Comparison of ENCODE assay signal across 12 cellular contexts in the genomic region with DNA sequence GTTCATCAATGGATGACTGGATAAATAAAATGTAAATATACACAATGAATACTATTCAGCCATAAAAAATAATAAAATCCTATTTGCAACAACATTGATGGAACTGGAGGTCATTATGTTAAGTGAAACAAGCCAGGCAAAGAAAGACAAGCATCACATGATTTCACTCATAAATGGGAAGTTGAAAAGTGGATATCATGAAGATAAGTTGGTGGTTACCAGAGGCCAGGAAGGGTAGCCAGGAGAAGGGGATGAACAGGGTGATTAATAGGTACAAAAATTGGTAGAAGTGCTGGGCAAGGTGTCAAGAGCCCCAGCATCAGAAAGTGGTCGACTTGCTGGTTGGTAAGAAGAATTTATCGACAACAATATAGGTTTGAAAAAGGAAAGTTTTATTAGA. TPM values are rescaled to one million over a fixed set of nuclear protein-coding genes. Genes with fewer than 3 reads are reported as not detected.
A peak's percentile ranks its signal among the peaks of the same experiment; 100 is the strongest.
DNase-seq lines count a peak whose midpoint lies in the region; ATAC-seq, FAIRE-seq and TF ChIP-seq lines count a peak whose summit lies in the region.
"Had no signal": no experiment of that assay in that cellular context is flagged by ENCODE, and none has a peak within 500 bp of the region (broad histone marks: within the 10 kb centered on the region; RNA-seq: fewer than 3 reads in every experiment).

No MANE protein-coding gene starts in this region.

- H3K4me1 Mint-ChIP-seq in activated B cell treated with CpG ODN at 0.5 μM for 24 hours = peaks cover 51% of the 10 kb centered on the region

- intact Hi-C loops in heart right ventricle (cut with DNase I) = no loop called here
- intact Hi-C loops in Right ventricle myocardium superior (cut with DNase I) = no loop called here
- intact Hi-C loops in activated B cell treated with CpG ODN at 0.5 μM for 24 hours (cut with micrococcal nuclease) = loop anchor here (5.0 kb wide), 2 partner anchors 178 to 1568 kb away; a partner anchor contains a TSS

- H3K36me3 ChIP-seq in heart right ventricle = peaks cover 0 to 25% (median 10%) of the 10 kb centered on the region in 9 donors
- peaks cover 5 to 16% of the 10 kb centered on the region in 2 experiments for H3K36me3 ChIP-seq in keratinocyte (ENCODE audit: control insufficient read depth in 2 of 2, extremely low read depth in 1 of 2, insufficient read depth in 2 of 2, low read length in 2 of 2)
- peaks cover 7 to 25% (median 18%) of the 10 kb centered on the region in 4 donors for H3K36me3 ChIP-seq in upper lobe of left lung

- no peaks in the 10 kb centered on the region for H4K20me1 ChIP-seq in keratinocyte (ENCODE audit: control insufficient read depth, extremely low read depth, insufficient read depth, low read length)

- no peaks in the 10 kb centered on the region for H3K9me3 ChIP-seq in heart right ventricle
- H3K9me3 ChIP-seq in keratinocyte (ENCODE audit: control insufficient read depth, low read depth, low read length) = no peaks in the 10 kb centered on the region
- H3K9me3 ChIP-seq in upper lobe of left lung = no peaks in the 10 kb centered on the region

- 91 to 95% methylated on average over 2 of the region's 2 CpGs for WGBS in heart right ventricle, 2 donors
- WGBS in upper lobe of left lung, 2 donors = 79 to 88% methylated on average over 2 of the region's 2 CpGs

- no peaks in the 10 kb centered on the region for H3K9me3 Mint-ChIP-seq in activated B cell treated with CpG ODN at 0.5 μM for 24 hours

- peak overlapping the region; percentile 89 for H3K4me2 ChIP-seq in keratinocyte (ENCODE audit: control insufficient read depth, extremely low read depth, insufficient read depth, low read depth, low read length)

- H3K27me3 ChIP-seq in heart right ventricle (no peaks in the 10 kb centered on the region), keratinocyte (ENCODE audit: control insufficient read depth, extremely low read depth, insufficient read depth, low read length) (no peaks in the 10 kb centered on the region), upper lobe of left lung (no peaks in the 10 kb centered on the region)

- FAIRE-seq in keratinocyte (lab: Jason Lieb, UNC) = no peak
- FAIRE-seq: kidney had no signal

- H3K27ac ChIP-seq in heart right ventricle = peak overlapping the region in 6 of 10 donors; percentile 91 to 98 (median 94)
- no peak overlapping the region for H3K27ac ChIP-seq in keratinocyte (ENCODE audit: control insufficient read depth, insufficient read depth, low read length)
- peak overlapping the region in 3 of 4 donors; percentile 92 to 97 (median 97) for H3K27ac ChIP-seq in upper lobe of left lung

- H3K4me3 ChIP-seq in heart right ventricle (peak overlapping the region in 4 of 10 donors; percentile 62 to 92 (median 74)), keratinocyte (ENCODE audit: control insufficient read depth in 2 of 3, extremely low read depth in 1 of 3, insufficient read depth in 2 of 3, low read depth in 1 of 3, low read length in 3 of 3) (peak overlapping the region in 2 of 3 experiments; percentile 95 to 98), upper lobe of left lung (peak overlapping the region in 1 of 4 donors; percentile 92)

- CTCF ChIA-PET in activated B cell treated with CpG ODN at 0.5 μM for 24 hours (lab: Charles Lee) = no interaction called here

- H3K9me1 ChIP-seq in keratinocyte (ENCODE audit: control insufficient read depth, extremely low read depth, insufficient read depth, low read length) = no peaks in the 10 kb centered on the region

- peak overlapping the region; percentile 94 for H3K4me3 Mint-ChIP-seq in activated B cell treated with CpG ODN at 0.5 μM for 24 hours

- TF ChIP-seq POLR2A in upper lobe of left lung (IDR thresholded peaks at IDR 0.05) = peak in 1 of 4 donors; percentile 11

- peak overlapping the region; percentile 94 for H3K9ac ChIP-seq in keratinocyte (ENCODE audit: control insufficient read depth, extremely low read depth, insufficient read depth, low read length)

- H3K27ac Mint-ChIP-seq in activated B cell treated with CpG ODN at 0.5 μM for 24 hours = peak overlapping the region; percentile 97

- no peaks in the 10 kb centered on the region for H3K27me3 Mint-ChIP-seq in activated B cell treated with CpG ODN at 0.5 μM for 24 hours

- ATAC-seq in heart right ventricle (no peak), Right ventricle myocardium superior (ENCODE audit: poor library complexity) (no peak), activated B cell treated with CpG ODN at 0.5 μM for 24 hours (ENCODE audit: low read depth) (no peak), upper lobe of left lung (ENCODE audit: low FRiP score in 2 of 2) (no peak), HG02852 (IDR thresholded peaks at IDR 0.05; ENCODE audit: unreplicated experiment) (no peak), GM19395 (IDR thresholded peaks at IDR 0.05; ENCODE audit: unreplicated experiment) (no peak)

- H3K4me1 ChIP-seq in heart right ventricle (peaks cover 3 to 42% (median 32%) of the 10 kb centered on the region in 9 donors), keratinocyte (ENCODE audit: control insufficient read depth, extremely low read depth, insufficient read depth, low read length) (peaks cover 6% of the 10 kb centered on the region), upper lobe of left lung (peaks cover 12 to 33% (median 22%) of the 10 kb centered on the region in 4 donors)

- POLR2A ChIA-PET in activated B cell treated with CpG ODN at 0.5 μM for 24 hours (lab: Charles Lee) = no interaction called here

- no peak for TF ChIP-seq CTCF in heart right ventricle (IDR thresholded peaks at IDR 0.05)
- no peak for TF ChIP-seq CTCF in activated B cell treated with CpG ODN at 0.5 μM for 24 hours (IDR thresholded peaks at IDR 0.05)
- no peak for TF ChIP-seq CTCF in keratinocyte (optimal IDR thresholded peaks at IDR 0.05 in 1 of 3, IDR thresholded peaks at IDR 0.05 in 1 of 3, conservative IDR thresholded peaks at IDR 0.05 in 1 of 3; ENCODE audit: extremely low read depth in 1 of 3, insufficient read depth in 2 of 3, low read length in 3 of 3)
- TF ChIP-seq CTCF in upper lobe of left lung (IDR thresholded peaks at IDR 0.05) = no peak

- H2AFZ ChIP-seq in keratinocyte (ENCODE audit: control insufficient read depth, low read length) = no peak overlapping the region

- dilution Hi-C loops in keratinocyte (cut with MboI; ENCODE audit: extremely low pct_ligation_motif_present, low sequenced_read_pairs) = no loop called here

- no peak for TF ChIP-seq EP300 in upper lobe of left lung (IDR thresholded peaks at IDR 0.05)

- H3K79me2 ChIP-seq in keratinocyte (ENCODE audit: control insufficient read depth, insufficient read depth, low read length) = peaks cover 39% of the 10 kb centered on the region

- H3K36me3 Mint-ChIP-seq in activated B cell treated with CpG ODN at 0.5 μM for 24 hours (ENCODE audit: low read depth) = peaks cover 30% of the 10 kb centered on the region

- no peak for DNase-seq in heart right ventricle
- no peak for DNase-seq in Right ventricle myocardium superior
- DNase-seq in activated B cell treated with CpG ODN at 0.5 μM for 24 hours = no peak
- no peak for DNase-seq in keratinocyte (ENCODE audit: low read depth, low spot score)
- no peak for DNase-seq in upper lobe of left lung
- no peak for DNase-seq in SW 1271 (lab: John Stamatoyannopoulos, UW)
- DNase-seq: activated CD4-positive, alpha-beta T cell treated with anti-CD3 and anti-CD28 coated beads for 4 hours; cortex of kidney; kidney; NCI-H2171 had no signal

RNA-seq across cellular contexts. Expression of a gene that starts 1.3 kb away (rescaled TPM):
- total RNA-seq in heart right ventricle (100 to 1,000 TPM; 329 to 411 (median 353) TPM), Right ventricle myocardium superior (361 TPM), activated B cell treated with CpG ODN at 0.5 μM for 24 hours (242 and 281 TPM in 2 replicates), upper lobe of left lung (100 to 1,000 TPM in 4 of 6 donors, 10 to 100 TPM in 2; 52.4 to 217 (median 130) TPM)
- polyA plus RNA-seq in heart right ventricle (100 to 1,000 TPM; 322 to 462 TPM), keratinocyte (296 to 502 TPM (median 471 TPM) in 3 replicates)
- polyA plus RNA-seq in keratinocyte (2011; ENCODE audit: low read depth) = 326 TPM
- polyA plus RNA-seq in keratinocyte (2011; cell fraction: cytosol; rRNA removed) = 458 and 494 TPM in 2 replicates
- polyA plus RNA-seq in keratinocyte (2011; cell fraction: nucleus; rRNA removed) = 167 and 228 TPM in 2 replicates
- 240 and 445 TPM in 2 replicates for polyA plus RNA-seq in keratinocyte (2012; ENCODE audit: low replicate concordance)
- 29.1 to 162 TPM (median 72.1 TPM) in 3 replicates for polyA minus RNA-seq in keratinocyte
- polyA minus RNA-seq in keratinocyte (2011; cell fraction: cytosol; rRNA and poly(A)+ RNA removed) = 87.5 TPM
- 30.6 and 47.7 TPM in 2 replicates for polyA minus RNA-seq in keratinocyte (2011; cell fraction: nucleus; rRNA and poly(A)+ RNA removed)

RNA-seq across cellular contexts. Expression of a gene that starts 19.5 kb away (rescaled TPM):
- total RNA-seq in heart right ventricle (1 to 10 TPM in 1 of 10 donors, under 1 TPM in 3, not detected in 6; 0.04 to 3.1 (median 0.11) TPM), Right ventricle myocardium superior (not detected), activated B cell treated with CpG ODN at 0.5 μM for 24 hours (2.2 and 2.5 TPM in 2 replicates), upper lobe of left lung (1 to 10 TPM in 2 of 6 donors, under 1 TPM in 3, not detected in 1; 0.11 to 1.5 (median 0.61) TPM)
- polyA plus RNA-seq in heart right ventricle (under 1 TPM in 1 of 2 donors, not detected in 1; 0.03 TPM), keratinocyte (0.03 to 0.06 TPM in 2 of 3 replicates, not detected in the other)
- not detected for polyA plus RNA-seq in keratinocyte (2011; ENCODE audit: low read depth)
- polyA plus RNA-seq in keratinocyte (2011; cell fraction: cytosol; rRNA removed) = not detected in 2 replicates
- not detected in 2 replicates for polyA plus RNA-seq in keratinocyte (2011; cell fraction: nucleus; rRNA removed)
- not detected in 2 replicates for polyA plus RNA-seq in keratinocyte (2012; ENCODE audit: low replicate concordance)
- 0.10 TPM in 1 of 3 replicates, not detected in the others for polyA minus RNA-seq in keratinocyte
- not detected for polyA minus RNA-seq in keratinocyte (2011; cell fraction: cytosol; rRNA and poly(A)+ RNA removed)
- 0.11 TPM in 1 of 2 replicates, not detected in the other for polyA minus RNA-seq in keratinocyte (2011; cell fraction: nucleus; rRNA and poly(A)+ RNA removed)
